Comparison of ENCODE assay signal across 8 cellular contexts in genomic region chr22:17772249-17772962, GRCh38. TPM values are rescaled to one million over a fixed set of nuclear protein-coding genes. Genes with fewer than 3 reads are reported as not detected.
DNase-seq lines count a peak whose midpoint lies in the region; ATAC-seq and TF ChIP-seq lines count a peak whose summit lies in the region.

No MANE protein-coding gene starts in this region.

- TSS peak; percentile 69 for BruUV-seq in Panc1 (replicated peaks; lab: Mats Ljungman, UMichigan)

- WGBS in smooth muscle cell (ENCODE audit: low lambda C conversion rate), result 75% methylated on average over 21 of the region's 21 CpGs

- in situ Hi-C loops in Panc1 (cut with HindIII; ENCODE audit: low pct_unique_long_range_greater_than_20kb, low sequenced_read_pairs), result no loop called here

- peak overlapping the region; percentile 84 for H3K4me3 Mint-ChIP-seq in T-helper 1 cell treated with Interleukin-12 subunit alpha and Interleukin-12 subunit beta and Interleukin-4 antibody, amounts not matched to agents 30 μg/mL and 1 μg/mL, for 36 hours

- POLR2A ChIA-PET in Panc1 (lab: Charles Lee), result interaction anchor here (0.7 kb wide), 1 partner anchor 147 kb away, joined by 12 read pairs; no protein-coding TSS in a partner anchor

- CTCF ChIA-PET in Panc1 (lab: Charles Lee), result interaction anchor here (1.1 kb wide), 2 partner anchors 13 to 27 kb away, joined by 3 to 6 read pairs; no protein-coding TSS in a partner anchor

- no peak overlapping the region for H2AFZ ChIP-seq in smooth muscle cell (ENCODE audit: low read depth)

- H3K79me2 ChIP-seq in smooth muscle cell (ENCODE audit: low read depth), result no peaks in the 10 kb centered on the region

- H3K9me3 ChIP-seq in Panc1 (ENCODE audit: control insufficient read depth, insufficient read depth, low read depth, low read length) (no peaks in the 10 kb centered on the region), smooth muscle cell (replicated peaks; ENCODE audit: low read depth) (no peaks in the 10 kb centered on the region)

- no peaks in the 10 kb centered on the region for H3K9me3 Mint-ChIP-seq in T-helper 1 cell treated with Interleukin-12 subunit alpha and Interleukin-12 subunit beta and Interleukin-4 antibody, amounts not matched to agents 30 μg/mL and 1 μg/mL, for 36 hours

- H3K27me3 Mint-ChIP-seq in T-helper 1 cell treated with Interleukin-12 subunit alpha and Interleukin-12 subunit beta and Interleukin-4 antibody, amounts not matched to agents 30 μg/mL and 1 μg/mL, for 36 hours (ENCODE audit: low read depth), result peaks cover 21% of the 10 kb centered on the region

- peaks cover 53% of the 10 kb centered on the region for H3K4me1 Mint-ChIP-seq in T-helper 1 cell treated with Interleukin-12 subunit alpha and Interleukin-12 subunit beta and Interleukin-4 antibody, amounts not matched to agents 30 μg/mL and 1 μg/mL, for 36 hours (ENCODE audit: low read depth)

- intact Hi-C loops in Panc1 (cut with micrococcal nuclease; ENCODE audit: unreplicated experiment) (no loop called here), head of caudate nucleus (cut with DNase I) (no loop called here)

- TF ChIP-seq CTCF in Panc1 (IDR thresholded peaks at IDR 0.05) (no peak), epithelial cell of esophagus (IDR thresholded peaks at IDR 0.05; ENCODE audit: insufficient read depth, low read depth, low read length, missing control alignments) (no peak), smooth muscle cell (IDR thresholded peaks at IDR 0.05; ENCODE audit: borderline replicate concordance, insufficient read depth, poor library complexity, severe bottlenecking) (no peak)

- H3K4me3 ChIP-seq in Panc1 (ENCODE audit: low read depth in 2 of 2, low read length in 2 of 2), result peak overlapping the region; percentile 60 to 66
- H3K4me3 ChIP-seq in epithelial cell of esophagus (ENCODE audit: low read length), result no peak overlapping the region
- H3K4me3 ChIP-seq in smooth muscle cell, result no peak overlapping the region

- peaks cover 19% of the 10 kb centered on the region for H4K20me1 ChIP-seq in smooth muscle cell (ENCODE audit: low read depth)

- H3K27ac ChIP-seq in Panc1 (ENCODE audit: low read length) (peak overlapping the region; percentile 56), smooth muscle cell (ENCODE audit: low read depth) (no peak overlapping the region)

- H3K36me3 Mint-ChIP-seq in T-helper 1 cell treated with Interleukin-12 subunit alpha and Interleukin-12 subunit beta and Interleukin-4 antibody, amounts not matched to agents 30 μg/mL and 1 μg/mL, for 36 hours (ENCODE audit: low read depth), result peaks cover 6% of the 10 kb centered on the region

- H3K4me2 ChIP-seq in smooth muscle cell, result peak overlapping the region; percentile 90

- H3K27ac Mint-ChIP-seq in T-helper 1 cell treated with Interleukin-12 subunit alpha and Interleukin-12 subunit beta and Interleukin-4 antibody, amounts not matched to agents 30 μg/mL and 1 μg/mL, for 36 hours, result peak overlapping the region; percentile 62

- ATAC-seq in Panc1, result no peak

- H3K36me3 ChIP-seq in Panc1 (ENCODE audit: control insufficient read depth, insufficient read depth, low read length) (no peaks in the 10 kb centered on the region), smooth muscle cell (ENCODE audit: low read depth) (no peaks in the 10 kb centered on the region)

- H3K27me3 ChIP-seq in Panc1 (ENCODE audit: control insufficient read depth, insufficient read depth, low read length) (no peaks in the 10 kb centered on the region), smooth muscle cell (ENCODE audit: low read depth) (no peaks in the 10 kb centered on the region)

- no peak overlapping the region for H3K9ac ChIP-seq in smooth muscle cell (ENCODE audit: low read depth)

- DNase-seq in T-helper 1 cell (no peak), Panc1 (ENCODE audit: low read depth, low spot score) (no peak), epithelial cell of esophagus (ENCODE audit: low read depth) (peak; percentile 32), smooth muscle cell (lab: John Stamatoyannopoulos, UW; ENCODE audit: unreplicated experiment) (no peak), head of caudate nucleus (no peak), NCI-H1092 (lab: John Stamatoyannopoulos, UW) (no peak), SKM-1 (lab: John Stamatoyannopoulos, UW; ENCODE audit: unreplicated experiment) (no peak)

- H3K4me1 ChIP-seq in Panc1 (ENCODE audit: control insufficient read depth, insufficient read depth, low read length) (peaks cover 31% of the 10 kb centered on the region), smooth muscle cell (ENCODE audit: low read depth) (peaks cover 8% of the 10 kb centered on the region)

- H3F3A ChIP-seq in smooth muscle cell (ENCODE audit: low read depth), result no peaks in the 10 kb centered on the region

RNA-seq across cellular contexts. Expression of gene BID, which starts 1.9 kb away (rescaled TPM):
- total RNA-seq in Panc1 (2021; ENCODE audit: unreplicated experiment) (66.7 TPM), smooth muscle cell (6.8 and 8.1 TPM in 2 replicates)
- polyA plus RNA-seq in Panc1 (2012; ENCODE audit: insufficient read length), result 92.6 TPM
- 23.3 and 26.9 TPM in 2 replicates for polyA plus RNA-seq in smooth muscle cell

Comparison
In these comparisons a context has a peak if more than half of its experiments do, and no peak if none do; other contexts are left out.
1. H3K4me3 ChIP-seq: peak in Panc1 (2 of 2); none in epithelial cell of esophagus (single experiment) and smooth muscle cell (single experiment).